Comparison of ENCODE assay signal across 26 cellular contexts in genomic region chr16:3470723-3471122, GRCh38. TPM values are rescaled to one million over a fixed set of nuclear protein-coding genes. Genes with fewer than 3 reads are reported as not detected.
DNase-seq lines count a peak whose midpoint lies in the region; ATAC-seq, FAIRE-seq and TF ChIP-seq lines count a peak whose summit lies in the region.
"Had no signal": no experiment of that assay in that cellular context is flagged by ENCODE, and none has a peak within 500 bp of the region (broad histone marks: within the 10 kb centered on the region; RNA-seq: fewer than 3 reads in every experiment).

No MANE protein-coding gene starts in this region.

- peaks cover 37% of the 10 kb centered on the region for H3K36me3 ChIP-seq in CD4-positive, CD25-positive, alpha-beta regulatory T cell (ENCODE audit: control insufficient read depth, insufficient read depth, low read length)
- H3K36me3 ChIP-seq in CD8-positive, alpha-beta T cell (ENCODE audit: insufficient read depth, low read length) = peaks cover 16% of the 10 kb centered on the region
- peaks cover 5 to 8% of the 10 kb centered on the region in 2 experiments; a peak in 3 of 4 replicates for H3K36me3 ChIP-seq in GM12878 (ENCODE audit: control insufficient read depth in 2 of 2, insufficient read depth in 2 of 2, low read length in 1 of 2)

- no peak for DNase-seq in CD4-positive, CD25-positive, alpha-beta regulatory T cell
- DNase-seq in CD8-positive, alpha-beta T cell = no peak
- DNase-seq in GM12878 (ENCODE audit: low read depth, low spot score) (no peak), dorsolateral prefrontal cortex (no peak)
- no peak for DNase-seq in naive thymus-derived CD8-positive, alpha-beta T cell
- no peak for DNase-seq in stimulated activated CD4-positive, alpha-beta T cell treated with anti-CD3 and anti-CD28 coated beads, Interleukin-2, amount 100 ng/mL, for 24 hours
- no peak for DNase-seq in activated T-cell treated with anti-CD3 and anti-CD28 coated beads, Interleukin-2, amount 50 U/mL, for 4 hours
- DNase-seq: Caco-2; CD4-positive, alpha-beta T cell; DMS 273 treated with DMSO at 0.1 percent for 48 hours; DMS79 treated with DMSO at 0.1 percent for 48 hours; GOT3; Kasumi-1; NCI-H1694 treated with DMSO at 0.1 percent for 48 hours; NCI-H2081 treated with DMSO at 0.1 percent for 48 hours; NCI-H2171 treated with DMSO at 0.1 percent for 48 hours; NCI-H526; OCI-M1 had no signal

- intact Hi-C loops in CD8-positive, alpha-beta T cell (cut with DNase I, micrococcal nuclease) = no loop called here
- intact Hi-C loops in GM12878 (cut with micrococcal nuclease; ENCODE audit: unreplicated experiment) (no loop called here), dorsolateral prefrontal cortex (cut with DNase I) (no loop called here)

- no peak overlapping the region for H2AFZ ChIP-seq in GM12878 (ENCODE audit: control insufficient read depth, low read depth, low read length)

- ATAC-seq in CD4-positive, CD25-positive, alpha-beta regulatory T cell (ENCODE audit: low read depth in 2 of 2) = no peak
- no peak for ATAC-seq in CD8-positive, alpha-beta T cell
- ATAC-seq in GM12878 (no peak), GM18858 (IDR thresholded peaks at IDR 0.05; ENCODE audit: unreplicated experiment) (no peak)
- no peak for ATAC-seq in naive thymus-derived CD8-positive, alpha-beta T cell
- ATAC-seq in activated T-cell treated with anti-CD3 and anti-CD28 coated beads, Interleukin-2, amount 50 U/mL, for 4 hours = no peak

- RAD21 ChIA-PET in GM12878 (lab: Charles Lee; ENCODE audit: unreplicated experiment) = no interaction called here

- no peak overlapping the region for H3K4me3 Mint-ChIP-seq in CD4-positive, CD25-positive, alpha-beta regulatory T cell
- no peak overlapping the region for H3K4me3 Mint-ChIP-seq in CD8-positive, alpha-beta T cell
- H3K4me3 Mint-ChIP-seq in naive thymus-derived CD8-positive, alpha-beta T cell = no peak overlapping the region
- no peak overlapping the region for H3K4me3 Mint-ChIP-seq in activated T-cell treated with anti-CD3 and anti-CD28 coated beads, Interleukin-2, amount 50 U/mL, for 4 hours
- H3K4me3 Mint-ChIP-seq: CD4-positive, alpha-beta T cell; IgD-negative memory B cell had no signal

- WGBS in GM12878 (ENCODE audit: insufficient coverage, insufficient replicate concordance, low lambda C conversion rate, missing lambda C conversion rate) = 92% methylated on average over 9 of the region's 9 CpGs

- POLR2A ChIA-PET in CD8-positive, alpha-beta T cell (lab: Charles Lee) = no interaction called here
- POLR2A ChIA-PET in GM12878 (lab: Charles Lee) = no interaction called here
- POLR2A ChIA-PET in naive thymus-derived CD8-positive, alpha-beta T cell (lab: Charles Lee) = no interaction called here

- no peaks in the 10 kb centered on the region for H3K27me3 Mint-ChIP-seq in CD4-positive, CD25-positive, alpha-beta regulatory T cell
- H3K27me3 Mint-ChIP-seq in CD8-positive, alpha-beta T cell (ENCODE audit: low read depth) = no peaks in the 10 kb centered on the region
- H3K27me3 Mint-ChIP-seq in naive thymus-derived CD8-positive, alpha-beta T cell = no peaks in the 10 kb centered on the region
- H3K27me3 Mint-ChIP-seq in activated T-cell treated with anti-CD3 and anti-CD28 coated beads, Interleukin-2, amount 50 U/mL, for 4 hours (ENCODE audit: low read depth) = no peaks in the 10 kb centered on the region
- H3K27me3 Mint-ChIP-seq: CD4-positive, alpha-beta T cell; IgD-negative memory B cell had no signal

- BruUV-seq in GM12878 (replicated peaks; lab: Mats Ljungman, UMichigan) = no TSS peak

- H3K4me1 ChIP-seq in CD4-positive, CD25-positive, alpha-beta regulatory T cell (ENCODE audit: control insufficient read depth, insufficient read depth, low read length, poor library complexity, severe bottlenecking) = no peaks in the 10 kb centered on the region
- peaks cover 25% of the 10 kb centered on the region for H3K4me1 ChIP-seq in CD8-positive, alpha-beta T cell (ENCODE audit: insufficient read depth, low read length)
- H3K4me1 ChIP-seq in GM12878 (ENCODE audit: control insufficient read depth, insufficient read depth, low read length) = no peaks in the 10 kb centered on the region
- H3K4me1 ChIP-seq: Caco-2 had no signal

- no peaks in the 10 kb centered on the region for H4K20me1 ChIP-seq in GM12878 (ENCODE audit: control insufficient read depth, insufficient read depth)

- H3K36me3 Mint-ChIP-seq in CD4-positive, CD25-positive, alpha-beta regulatory T cell = peaks cover 24% of the 10 kb centered on the region
- peaks cover 45% of the 10 kb centered on the region for H3K36me3 Mint-ChIP-seq in CD8-positive, alpha-beta T cell
- peaks cover 0 to 42% (median 4%) of the 10 kb centered on the region in 3 donors for H3K36me3 Mint-ChIP-seq in naive thymus-derived CD8-positive, alpha-beta T cell
- peaks cover 15% of the 10 kb centered on the region for H3K36me3 Mint-ChIP-seq in activated T-cell treated with anti-CD3 and anti-CD28 coated beads, Interleukin-2, amount 50 U/mL, for 4 hours (ENCODE audit: insufficient read depth)

- CTCF ChIA-PET in CD8-positive, alpha-beta T cell (lab: Charles Lee) = interaction anchor here (1.3 kb wide), 1 partner anchor 341 kb away, joined by 3 read pairs; no protein-coding TSS in a partner anchor
- CTCF ChIA-PET in GM12878 (lab: Yijun Ruan, JAX) = no interaction called here

- peak; percentile 27; the same call in 1 of the 2 replicates for TF ChIP-seq POLR2A in GM12878 (IDR thresholded peaks at IDR 0.05; ENCODE audit: low read depth, low read length)

- H3K27me3 ChIP-seq in CD4-positive, CD25-positive, alpha-beta regulatory T cell (ENCODE audit: control insufficient read depth, insufficient read depth, low read length) = no peaks in the 10 kb centered on the region
- H3K27me3 ChIP-seq in CD8-positive, alpha-beta T cell (ENCODE audit: insufficient read depth, low read length) = no peaks in the 10 kb centered on the region
- H3K27me3 ChIP-seq in GM12878 (replicated peaks in 1 of 2; ENCODE audit: control insufficient read depth in 2 of 2, insufficient read depth in 2 of 2, low read length in 1 of 2) (no peaks in the 10 kb centered on the region), dorsolateral prefrontal cortex (no peaks in the 10 kb centered on the region)

- peak overlapping the region in 2 of 3 donors; percentile 32 to 38 for H3K27ac Mint-ChIP-seq in CD4-positive, CD25-positive, alpha-beta regulatory T cell
- H3K27ac Mint-ChIP-seq in CD8-positive, alpha-beta T cell = peak overlapping the region; percentile 64
- peak overlapping the region in 7 of 10 donors; percentile 20 to 76 (median 51) for H3K27ac Mint-ChIP-seq in naive thymus-derived CD8-positive, alpha-beta T cell
- H3K27ac Mint-ChIP-seq: CD4-positive, alpha-beta T cell; IgD-negative memory B cell had no signal

- no peak for TF ChIP-seq EP300 in GM12878 (IDR thresholded peaks at IDR 0.05; ENCODE audit: borderline replicate concordance in 1 of 2, control insufficient read depth in 1 of 2, low read depth in 2 of 2, low read length in 2 of 2)

- TF ChIP-seq CTCF in CD8-positive, alpha-beta T cell (IDR thresholded peaks at IDR 0.05) = no peak
- no peak for TF ChIP-seq CTCF in GM12878 (IDR thresholded peaks at IDR 0.05 in 2 of 3, conservative IDR thresholded peaks at IDR 0.05 in 1 of 3; ENCODE audit: control insufficient read depth in 2 of 3, extremely low read depth in 1 of 3, insufficient read depth in 1 of 3, low read depth in 3 of 3, low read length in 3 of 3)
- TF ChIP-seq CTCF in dorsolateral prefrontal cortex (IDR thresholded peaks at IDR 0.05 in 54 of 56, conservative IDR thresholded peaks at IDR 0.05 in 2 of 56; ENCODE audit: low read depth in 1 of 56, partially characterized antibody in 56 of 56) = no peak

- no peak overlapping the region for H3K4me2 ChIP-seq in GM12878 (ENCODE audit: control insufficient read depth, insufficient read depth)

- no peak for FAIRE-seq in GM12878 (lab: Jason Lieb, UNC)
- FAIRE-seq: GM12891, GM18507, RCC 7860 had no signal

- H3K79me2 ChIP-seq in GM12878 (ENCODE audit: control insufficient read depth, insufficient read depth, low read length) = peaks cover 36% of the 10 kb centered on the region

- in situ Hi-C loops in GM12878 (cut with MboI) = no loop called here

- H3K4me3 ChIP-seq in CD4-positive, CD25-positive, alpha-beta regulatory T cell (ENCODE audit: low read depth, low read length) = no peak overlapping the region
- no peak overlapping the region for H3K4me3 ChIP-seq in CD8-positive, alpha-beta T cell (ENCODE audit: low read depth, low read length)
- H3K4me3 ChIP-seq in GM12878 = no peak overlapping the region
- H3K4me3 ChIP-seq in dorsolateral prefrontal cortex = no peak overlapping the region

- SMC1A ChIA-PET in GM12878 (lab: Charles Lee; ENCODE audit: uncharacterized antibody, unreplicated experiment) = no interaction called here

- no peak for TF ChIP-seq RAD21 in GM12878 (IDR thresholded peaks at IDR 0.05; ENCODE audit: insufficient read depth, low read depth, low read length)

- H3K9me3 Mint-ChIP-seq in CD4-positive, CD25-positive, alpha-beta regulatory T cell = no peaks in the 10 kb centered on the region
- H3K9me3 Mint-ChIP-seq in CD8-positive, alpha-beta T cell = no peaks in the 10 kb centered on the region
- no peaks in the 10 kb centered on the region for H3K9me3 Mint-ChIP-seq in naive thymus-derived CD8-positive, alpha-beta T cell
- H3K9me3 Mint-ChIP-seq in activated T-cell treated with anti-CD3 and anti-CD28 coated beads, Interleukin-2, amount 50 U/mL, for 4 hours = no peaks in the 10 kb centered on the region
- H3K9me3 Mint-ChIP-seq: CD4-positive, alpha-beta T cell had no signal

- no peak overlapping the region for H3K27ac ChIP-seq in CD4-positive, CD25-positive, alpha-beta regulatory T cell (ENCODE audit: insufficient read depth, low read length, poor library complexity, severe bottlenecking)
- no peak overlapping the region for H3K27ac ChIP-seq in CD8-positive, alpha-beta T cell (ENCODE audit: low read depth, low read length)
- H3K27ac ChIP-seq in GM12878 (ENCODE audit: control insufficient read depth, insufficient read depth) (no peak overlapping the region), dorsolateral prefrontal cortex (peak overlapping the region in 1 of 59 donors; percentile 43)

- no peak overlapping the region for H3K9ac ChIP-seq in GM12878 (ENCODE audit: control insufficient read depth, insufficient read depth, low read length)

- H3K4me1 Mint-ChIP-seq in CD4-positive, CD25-positive, alpha-beta regulatory T cell = peaks cover 10 to 60% (median 27%) of the 10 kb centered on the region in 4 donors
- H3K4me1 Mint-ChIP-seq in CD8-positive, alpha-beta T cell (ENCODE audit: low read depth) = peaks cover 58% of the 10 kb centered on the region
- H3K4me1 Mint-ChIP-seq in naive thymus-derived CD8-positive, alpha-beta T cell = peaks cover 34 to 80% (median 61%) of the 10 kb centered on the region in 4 donors
- H3K4me1 Mint-ChIP-seq in activated T-cell treated with anti-CD3 and anti-CD28 coated beads, Interleukin-2, amount 50 U/mL, for 4 hours (ENCODE audit: low read depth) = peaks cover 42% of the 10 kb centered on the region

- H3K9me3 ChIP-seq in CD4-positive, CD25-positive, alpha-beta regulatory T cell (ENCODE audit: control insufficient read depth in 2 of 2, low read length in 2 of 2) = no peaks in the 10 kb centered on the region
- no peaks in the 10 kb centered on the region for H3K9me3 ChIP-seq in CD8-positive, alpha-beta T cell (ENCODE audit: low read length)
- H3K9me3 ChIP-seq in GM12878 (replicated peaks; ENCODE audit: control insufficient read depth, insufficient read depth, low read length) = peaks cover 13% of the 10 kb centered on the region
- H3K9me3 ChIP-seq: Caco-2 had no signal

RNA-seq across cellular contexts. Expression of gene C16orf90, which starts 24.6 kb away (rescaled TPM):
- not detected for total RNA-seq in CD4-positive, CD25-positive, alpha-beta regulatory T cell
- not detected for polyA plus RNA-seq in CD4-positive, CD25-positive, alpha-beta regulatory T cell
- not detected for total RNA-seq in CD8-positive, alpha-beta T cell
- not detected in 2 replicates for total RNA-seq in GM12878 (2013; cell fraction: nucleolus; rRNA removed)
- total RNA-seq in GM12878 (2014; rRNA removed) = not detected in 2 replicates
- not detected in 2 replicates for total RNA-seq in GM12878 (2014; rRNA removed; fragmentation: Illumina TruSeq; extraction: Trizol)
- not detected in 2 replicates for total RNA-seq in GM12878 (2021)
- polyA plus RNA-seq in GM12878 (2011; ENCODE audit: low read depth) = not detected
- not detected in 2 replicates for polyA plus RNA-seq in GM12878 (2011; rRNA removed)
- not detected in 2 replicates for polyA plus RNA-seq in GM12878 (2011; cell fraction: cytosol; rRNA removed)
- polyA plus RNA-seq in GM12878 (2011; cell fraction: nucleus; rRNA removed) = not detected in 2 replicates
- polyA plus RNA-seq in GM12878 (2012) = not detected in 2 replicates
- not detected in 2 replicates for polyA plus RNA-seq in GM12878 (2014; fragmentation: Illumina TruSeq; extraction: Trizol)
- polyA plus RNA-seq in GM12878 (2014; fragmentation: Nextera tagmentation; extraction: Ambion mirVana) = not detected
- polyA plus RNA-seq in GM12878 (2014; rRNA removed) = not detected in 2 replicates
- not detected for polyA plus RNA-seq in GM12878 (2016; fragmentation: Nextera tagmentation; extraction: Ambion mirVana)
- polyA minus RNA-seq in GM12878 (2011; rRNA and poly(A)+ RNA removed) = not detected in 2 replicates
- polyA minus RNA-seq in GM12878 (2011; cell fraction: cytosol; rRNA and poly(A)+ RNA removed) = not detected in 2 replicates
- polyA minus RNA-seq in GM12878 (2011; cell fraction: nucleus; rRNA and poly(A)+ RNA removed) = not detected in 2 replicates
- not detected for total RNA-seq in naive thymus-derived CD8-positive, alpha-beta T cell
- polyA plus RNA-seq in naive thymus-derived CD8-positive, alpha-beta T cell = under 1 TPM in 1 of 3 donors, not detected in 2; 0.26 TPM
- total RNA-seq in dorsolateral prefrontal cortex = under 1 TPM in 1 of 120 experiments, not detected in 119; 0.59 TPM
- total RNA-seq in activated T-cell treated with anti-CD3 and anti-CD28 coated beads, Interleukin-2, amount 50 U/mL, for 4 hours = not detected
- total RNA-seq: Caco-2; CD4-positive, alpha-beta T cell; MCF 10A; SK-MEL-5 had no signal
- polyA plus RNA-seq: BJ, IgD-negative memory B cell had no signal

RNA-seq across cellular contexts. Expression of gene NAA60, which starts 27.2 kb away (rescaled TPM):
- total RNA-seq in CD4-positive, CD25-positive, alpha-beta regulatory T cell = 48.9 TPM
- 10 to 100 TPM; 38.8 to 50.0 (median 43.8) TPM for polyA plus RNA-seq in CD4-positive, CD25-positive, alpha-beta regulatory T cell
- 10 to 100 TPM; 45.4 to 48.0 TPM for total RNA-seq in CD8-positive, alpha-beta T cell
- total RNA-seq in GM12878 (2013; cell fraction: nucleolus; rRNA removed) = 45.2 and 45.7 TPM in 2 replicates
- total RNA-seq in GM12878 (2014; rRNA removed) = 17.6 and 19.3 TPM in 2 replicates
- 10.9 and 15.6 TPM in 2 replicates for total RNA-seq in GM12878 (2014; rRNA removed; fragmentation: Illumina TruSeq; extraction: Trizol)
- total RNA-seq in GM12878 (2021) = 38.6 and 39.7 TPM in 2 replicates
- 14.5 TPM for polyA plus RNA-seq in GM12878 (2011; ENCODE audit: low read depth)
- 24.3 and 30.8 TPM in 2 replicates for polyA plus RNA-seq in GM12878 (2011; rRNA removed)
- polyA plus RNA-seq in GM12878 (2011; cell fraction: cytosol; rRNA removed) = 18.7 and 24.9 TPM in 2 replicates
- polyA plus RNA-seq in GM12878 (2011; cell fraction: nucleus; rRNA removed) = 29.8 and 39.6 TPM in 2 replicates
- 24.4 and 31.3 TPM in 2 replicates for polyA plus RNA-seq in GM12878 (2012)
- 42.5 and 54.7 TPM in 2 replicates for polyA plus RNA-seq in GM12878 (2014; fragmentation: Illumina TruSeq; extraction: Trizol)
- polyA plus RNA-seq in GM12878 (2014; fragmentation: Nextera tagmentation; extraction: Ambion mirVana) = 1 to 10 TPM; 6.2 to 9.1 TPM
- polyA plus RNA-seq in GM12878 (2014; rRNA removed) = 32.2 and 39.1 TPM in 2 replicates
- polyA plus RNA-seq in GM12878 (2016; fragmentation: Nextera tagmentation; extraction: Ambion mirVana) = 10 to 100 TPM; 38.4 to 43.1 TPM
- polyA minus RNA-seq in GM12878 (2011; rRNA and poly(A)+ RNA removed) = 18.9 and 22.5 TPM in 2 replicates
- polyA minus RNA-seq in GM12878 (2011; cell fraction: cytosol; rRNA and poly(A)+ RNA removed) = 9.1 and 9.8 TPM in 2 replicates
- 11.0 and 15.4 TPM in 2 replicates for polyA minus RNA-seq in GM12878 (2011; cell fraction: nucleus; rRNA and poly(A)+ RNA removed)
- total RNA-seq in naive thymus-derived CD8-positive, alpha-beta T cell = 10 to 100 TPM; 68.5 to 74.4 TPM
- 10 to 100 TPM; 36.9 to 56.1 (median 44.4) TPM for polyA plus RNA-seq in naive thymus-derived CD8-positive, alpha-beta T cell
- total RNA-seq in dorsolateral prefrontal cortex = 10 to 100 TPM; 35.7 to 71.0 (median 51.2) TPM
- 10 to 100 TPM; 27.3 to 29.3 (median 27.8) TPM for total RNA-seq in activated T-cell treated with anti-CD3 and anti-CD28 coated beads, Interleukin-2, amount 50 U/mL, for 4 hours

RNA-seq across cellular contexts. Expression of gene ZNF597, which starts 27.4 kb away (rescaled TPM):
- total RNA-seq in CD4-positive, CD25-positive, alpha-beta regulatory T cell = 4.7 TPM
- polyA plus RNA-seq in CD4-positive, CD25-positive, alpha-beta regulatory T cell = 1 to 10 TPM; 1.5 to 2.3 (median 1.9) TPM
- 1 to 10 TPM; 4.5 to 4.6 TPM for total RNA-seq in CD8-positive, alpha-beta T cell
- total RNA-seq in GM12878 (2013; cell fraction: nucleolus; rRNA removed) = 9.8 and 9.9 TPM in 2 replicates
- total RNA-seq in GM12878 (2014; rRNA removed) (2.4 TPM in 2 replicates), GM12878 (2014; rRNA removed; fragmentation: Illumina TruSeq; extraction: Trizol) (2.8 TPM in 2 replicates), GM12878 (2021) (1.9 and 2.0 TPM in 2 replicates), dorsolateral prefrontal cortex (1 to 10 TPM; 2.8 to 7.5 (median 4.5) TPM)
- 1.1 TPM for polyA plus RNA-seq in GM12878 (2011; ENCODE audit: low read depth)
- polyA plus RNA-seq in GM12878 (2011; rRNA removed) (2.7 and 3.1 TPM in 2 replicates), GM12878 (2014; fragmentation: Illumina TruSeq; extraction: Trizol) (2.0 and 2.8 TPM in 2 replicates), GM12878 (2014; fragmentation: Nextera tagmentation; extraction: Ambion mirVana) (under 1 TPM; 0.80 to 0.85 TPM), GM12878 (2014; rRNA removed) (1.2 and 1.5 TPM in 2 replicates), GM12878 (2016; fragmentation: Nextera tagmentation; extraction: Ambion mirVana) (1 to 10 TPM; 1.3 to 2.8 TPM)
- 1.3 and 1.5 TPM in 2 replicates for polyA plus RNA-seq in GM12878 (2011; cell fraction: cytosol; rRNA removed)
- 2.0 and 2.3 TPM in 2 replicates for polyA plus RNA-seq in GM12878 (2011; cell fraction: nucleus; rRNA removed)
- polyA plus RNA-seq in GM12878 (2012) = 1.7 and 1.8 TPM in 2 replicates
- 3.2 and 3.4 TPM in 2 replicates for polyA minus RNA-seq in GM12878 (2011; rRNA and poly(A)+ RNA removed)
- 1.8 and 2.1 TPM in 2 replicates for polyA minus RNA-seq in GM12878 (2011; cell fraction: cytosol; rRNA and poly(A)+ RNA removed)
- polyA minus RNA-seq in GM12878 (2011; cell fraction: nucleus; rRNA and poly(A)+ RNA removed) = 1.5 and 2.9 TPM in 2 replicates
- total RNA-seq in naive thymus-derived CD8-positive, alpha-beta T cell = 1 to 10 TPM; 5.7 to 5.8 TPM
- 1 to 10 TPM; 1.1 to 2.3 (median 1.9) TPM for polyA plus RNA-seq in naive thymus-derived CD8-positive, alpha-beta T cell
- total RNA-seq in activated T-cell treated with anti-CD3 and anti-CD28 coated beads, Interleukin-2, amount 50 U/mL, for 4 hours = 1 to 10 TPM; 1.2 to 1.5 (median 1.3) TPM

RNA-seq across cellular contexts. Expression of gene CLUAP1, which starts 30.1 kb away (rescaled TPM):
- total RNA-seq in CD4-positive, CD25-positive, alpha-beta regulatory T cell = 11.3 TPM
- 10 to 100 TPM; 20.6 to 35.1 (median 21.3) TPM for polyA plus RNA-seq in CD4-positive, CD25-positive, alpha-beta regulatory T cell
- 1 to 10 TPM; 5.6 to 6.0 TPM for total RNA-seq in CD8-positive, alpha-beta T cell
- 23.3 and 26.2 TPM in 2 replicates for total RNA-seq in GM12878 (2013; cell fraction: nucleolus; rRNA removed)
- 3.8 and 6.0 TPM in 2 replicates for total RNA-seq in GM12878 (2014; rRNA removed)
- 8.5 and 11.2 TPM in 2 replicates for total RNA-seq in GM12878 (2014; rRNA removed; fragmentation: Illumina TruSeq; extraction: Trizol)
- 6.9 and 7.1 TPM in 2 replicates for total RNA-seq in GM12878 (2021)
- polyA plus RNA-seq in GM12878 (2011; ENCODE audit: low read depth) = 5.1 TPM
- 15.0 and 19.5 TPM in 2 replicates for polyA plus RNA-seq in GM12878 (2011; rRNA removed)
- polyA plus RNA-seq in GM12878 (2011; cell fraction: cytosol; rRNA removed) = 3.5 and 4.4 TPM in 2 replicates
- 5.5 and 5.9 TPM in 2 replicates for polyA plus RNA-seq in GM12878 (2011; cell fraction: nucleus; rRNA removed)
- 6.0 and 7.1 TPM in 2 replicates for polyA plus RNA-seq in GM12878 (2012)
- polyA plus RNA-seq in GM12878 (2014; fragmentation: Illumina TruSeq; extraction: Trizol) = 8.2 and 14.5 TPM in 2 replicates
- 10 to 100 TPM; 14.9 to 16.2 TPM for polyA plus RNA-seq in GM12878 (2014; fragmentation: Nextera tagmentation; extraction: Ambion mirVana)
- 5.0 and 7.9 TPM in 2 replicates for polyA plus RNA-seq in GM12878 (2014; rRNA removed)
- polyA plus RNA-seq in GM12878 (2016; fragmentation: Nextera tagmentation; extraction: Ambion mirVana) = 10 to 100 TPM; 14.6 to 15.1 TPM
- 4.0 and 8.4 TPM in 2 replicates for polyA minus RNA-seq in GM12878 (2011; rRNA and poly(A)+ RNA removed)
- polyA minus RNA-seq in GM12878 (2011; cell fraction: cytosol; rRNA and poly(A)+ RNA removed) = 3.9 and 7.2 TPM in 2 replicates
- 2.9 and 5.7 TPM in 2 replicates for polyA minus RNA-seq in GM12878 (2011; cell fraction: nucleus; rRNA and poly(A)+ RNA removed)
- 10 to 100 TPM; 26.4 to 28.3 TPM for total RNA-seq in naive thymus-derived CD8-positive, alpha-beta T cell
- 10 to 100 TPM; 37.6 to 43.1 (median 38.1) TPM for polyA plus RNA-seq in naive thymus-derived CD8-positive, alpha-beta T cell
- total RNA-seq in dorsolateral prefrontal cortex = 10 to 100 TPM; 22.1 to 65.7 (median 42.7) TPM
- 10 to 100 TPM; 12.0 to 15.0 (median 14.8) TPM for total RNA-seq in activated T-cell treated with anti-CD3 and anti-CD28 coated beads, Interleukin-2, amount 50 U/mL, for 4 hours
